Comparison of ENCODE assay signal across 14 cellular contexts in genomic region chr1:46798820-46799219, GRCh38. TPM values are rescaled to one million over a fixed set of nuclear protein-coding genes. Genes with fewer than 3 reads are reported as not detected.
DNase-seq lines count a peak whose midpoint lies in the region; ATAC-seq and TF ChIP-seq lines count a peak whose summit lies in the region.
"Had no signal": no experiment of that assay in that cellular context is flagged by ENCODE, and none has a peak within 500 bp of the region (broad histone marks: within the 10 kb centered on the region; RNA-seq: fewer than 3 reads in every experiment).

CYP4B1 (plus strand) TSS chr1:46799046; CDS start chr1:46799082, 36 bp downstream.

- H3K27ac ChIP-seq in body of pancreas (no peak within 1 kb of the TSS), vagina (no peak within 1 kb of the TSS), PC-3 (ENCODE audit: low read length) (no peak within 1 kb of the TSS)
- H3K27ac ChIP-seq: uterus had no signal

- no peaks in the 10 kb centered on the region for H3K9me2 ChIP-seq in PC-3 (replicated peaks; ENCODE audit: low read length)

- no TSS peak for BruUV-seq in PC-3 (replicated peaks; lab: Mats Ljungman, UMichigan)

- TF ChIP-seq POLR2A in body of pancreas (IDR thresholded peaks at IDR 0.05) = no peak
- TF ChIP-seq POLR2A in vagina (IDR thresholded peaks at IDR 0.05) = no peak

- WGBS in body of pancreas, 2 donors = 51 to 62% methylated on average over 4 of the region's 4 CpGs

- intact Hi-C loops in body of pancreas (cut with DNase I) (no loop called here), left ventricle myocardium superior (cut with micrococcal nuclease) (no loop called here), sciatic nerve (cut with DNase I) (no loop called here), vagina (cut with DNase I) (no loop called here), PC-3 (cut with micrococcal nuclease) (no loop called here)

- H3K9me3 ChIP-seq in body of pancreas = no peaks in the 10 kb centered on the region
- H3K9me3 ChIP-seq in vagina = no peaks in the 10 kb centered on the region
- no peaks in the 10 kb centered on the region for H3K9me3 ChIP-seq in PC-3 (ENCODE audit: low read length)
- H3K9me3 ChIP-seq: uterus had no signal

- no peaks in the 10 kb centered on the region for H3F3A ChIP-seq in PC-3 (ENCODE audit: low read length, unreplicated experiment)

- POLR2A ChIA-PET in PC-3 (lab: Charles Lee; ENCODE audit: unreplicated experiment) = interaction anchor here (0.5 kb wide), 1 partner anchor 1738 kb away, joined by 3 read pairs; no protein-coding TSS in a partner anchor

- H3K4me3 ChIP-seq in body of pancreas = no peak within 1 kb of the TSS
- H3K4me3 ChIP-seq in vagina = peak within 1 kb of the TSS; percentile 11 to 20
- no peak within 1 kb of the TSS for H3K4me3 ChIP-seq in PC-3 (ENCODE audit: low read length)
- H3K4me3 ChIP-seq: uterus had no signal

- H3K4me1 ChIP-seq in body of pancreas (no peaks in the 10 kb centered on the region), vagina (no peaks in the 10 kb centered on the region), PC-3 (ENCODE audit: insufficient read depth, low read length) (no peaks in the 10 kb centered on the region)
- H3K4me1 ChIP-seq: uterus had no signal

- H3K27me3 ChIP-seq in body of pancreas (no peaks in the 10 kb centered on the region), vagina (no peaks in the 10 kb centered on the region), PC-3 (ENCODE audit: low read length) (peaks cover 27% of the 10 kb centered on the region; the same call in 1 of the 2 replicates)
- H3K27me3 ChIP-seq: uterus had no signal

- CTCF ChIA-PET in PC-3 (lab: Charles Lee) = no interaction called here

- H3K36me3 ChIP-seq in body of pancreas (replicated peaks in 1 of 2; ENCODE audit: insufficient read depth in 1 of 2, low read depth in 2 of 2) = no peaks in the 10 kb centered on the region
- H3K36me3 ChIP-seq in vagina = no peaks in the 10 kb centered on the region
- no peaks in the 10 kb centered on the region for H3K36me3 ChIP-seq in PC-3 (ENCODE audit: low read depth, low read length)
- H3K36me3 ChIP-seq: uterus had no signal

- no peak within 1 kb of the TSS for H3K4me2 ChIP-seq in PC-3 (ENCODE audit: low read length)

- no peaks in the 10 kb centered on the region for H4K20me1 ChIP-seq in PC-3 (ENCODE audit: low read length)

- ATAC-seq in body of pancreas (peak; percentile 33), left ventricle myocardium superior (peak; percentile 96), sciatic nerve (peak; percentile 98), PC-3 (no peak)
- ATAC-seq: activated CD4-positive, alpha-beta T cell treated with anti-CD3 and anti-CD28 coated beads for 36 hours had no signal

- no peak within 1 kb of the TSS for H2AFZ ChIP-seq in PC-3 (ENCODE audit: low read length)

- no peaks in the 10 kb centered on the region for H3K79me2 ChIP-seq in PC-3 (ENCODE audit: low read length)

- no peak for TF ChIP-seq CTCF in body of pancreas (IDR thresholded peaks at IDR 0.05)
- no peak for TF ChIP-seq CTCF in vagina (IDR thresholded peaks at IDR 0.05)
- no peak for TF ChIP-seq CTCF in PC-3 (conservative IDR thresholded peaks at IDR 0.05; ENCODE audit: low read depth, low read length)

- DNase-seq in body of pancreas (peak in 3 of 4 donors; percentile 19 to 43 (median 35)), left ventricle myocardium superior (peak; percentile 89), sciatic nerve (ENCODE audit: low spot score) (peak; percentile 78), vagina (ENCODE audit: extremely low spot score in 2 of 2) (peak; percentile 72 to 87), PC-3 (no peak), GF-D8 (lab: John Stamatoyannopoulos, UW) (no peak)
- DNase-seq in activated T-cell treated with anti-CD3 and anti-CD28 coated beads, Interleukin-2, amount 50 U/mL, for 1 hour = no peak
- DNase-seq: activated CD4-positive, alpha-beta T cell treated with anti-CD3 and anti-CD28 coated beads for 36 hours; naive B cell; NCI-H2171 treated with DMSO at 0.1 percent for 48 hours; SIG-M5; T-helper 9 cell had no signal

- no peak within 1 kb of the TSS for H3K9ac ChIP-seq in PC-3 (ENCODE audit: low read length)

RNA-seq across cellular contexts. Expression of gene CYP4B1, which starts in this region (rescaled TPM):
- total RNA-seq in body of pancreas (10 to 100 TPM; 12.5 to 30.0 TPM), left ventricle myocardium superior (16.1 TPM), sciatic nerve (20.9 TPM), vagina (74.4 TPM), PC-3 (2014; rRNA removed) (not detected in 2 replicates)
- total RNA-seq: activated CD4-positive, alpha-beta T cell treated with anti-CD3 and anti-CD28 coated beads for 36 hours; pulmonary artery endothelial cell had no signal

Comparison
In these comparisons a context has a peak if more than half of its experiments do, and no peak if none do; other contexts are left out.
1. RNA of gene CYP4B1 (total RNA-seq): 74.4 TPM in vagina (single experiment), 12.5 to 30.0 TPM in body of pancreas, 20.9 TPM in sciatic nerve (single experiment) and 16.1 TPM in left ventricle myocardium superior (single experiment); not detected in PC-3; every median in the first group is over 10 times any median in the second.
2. DNase-seq: peak in body of pancreas (3 of 4), left ventricle myocardium superior (single experiment), sciatic nerve (single experiment) and vagina (2 of 2); none in activated T-cell treated with anti-CD3 and anti-CD28 coated beads, Interleukin-2, amount 50 U/mL, for 1 hour (single experiment), PC-3 (single experiment) and GF-D8 (single experiment).
3. H3K4me3 ChIP-seq: peak in vagina (2 of 2); none in body of pancreas (0 of 2) and PC-3 (single experiment).